8 cellular contexts compared by ENCODE assay signal in the genomic region with DNA sequence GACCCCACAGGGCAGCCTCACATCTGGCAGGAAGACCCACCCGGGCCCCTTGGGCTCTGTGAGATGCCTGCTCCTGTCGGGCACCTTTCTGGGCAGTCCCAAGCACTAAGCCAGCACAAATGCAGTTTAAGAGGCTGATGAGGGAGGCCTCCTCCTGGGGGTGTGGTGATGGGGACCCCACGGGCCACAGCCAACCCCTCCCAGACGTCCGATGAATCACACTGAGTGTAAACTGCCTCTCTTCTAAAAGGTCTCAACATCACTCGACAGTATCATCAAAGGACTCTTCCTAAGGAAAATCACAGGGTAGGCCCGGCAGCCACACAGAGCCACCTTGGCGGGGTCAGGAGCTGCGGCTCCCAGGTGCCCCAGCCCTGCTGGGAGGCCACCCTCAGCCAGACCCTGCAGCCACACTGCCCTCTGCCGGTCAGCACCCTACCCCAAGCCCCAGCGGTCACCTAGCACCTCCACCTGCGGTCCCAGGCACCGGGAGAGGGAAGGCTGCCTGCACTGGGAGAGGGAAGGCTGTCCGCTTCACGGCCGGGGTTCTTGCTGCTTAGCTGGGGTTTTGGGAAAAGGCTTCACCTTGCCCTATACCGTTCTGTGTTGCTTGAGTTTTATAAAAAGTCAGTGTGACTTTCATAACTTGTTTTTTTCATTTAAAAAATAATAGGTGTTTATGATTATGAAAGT. TPM values are rescaled to one million over a fixed set of nuclear protein-coding genes. Genes with fewer than 3 reads are reported as not detected.
DNase-seq lines count a peak whose midpoint lies in the region; ATAC-seq and TF ChIP-seq lines count a peak whose summit lies in the region.

No MANE protein-coding gene starts in this region.

- intact Hi-C loops in thyroid gland (cut with DNase I), result loop anchor here (5.0 kb wide), 1 partner anchor 99 kb away; no protein-coding TSS in a partner anchor

- H3K27me3 ChIP-seq in BE2C (peaks cover 50% of the 10 kb centered on the region), brain microvascular endothelial cell (replicated peaks) (peaks cover 33% of the 10 kb centered on the region), thyroid gland (no peaks in the 10 kb centered on the region)

- WGBS in thyroid gland, 2 donors, result 35 to 37% methylated on average over 11 to 16 of the region's 17 CpGs

- H3K27ac ChIP-seq in brain microvascular endothelial cell (no peak overlapping the region), thyroid gland (no peak overlapping the region)

- in situ Hi-C loops in brain microvascular endothelial cell (cut with HindIII; ENCODE audit: low pct_ligation_motif_present, low sequenced_read_pairs), result no loop called here

- DNase-seq in BE2C, result peak; percentile 78
- no peak for DNase-seq in HFF-Myc (ENCODE audit: extremely low read depth, low read depth)
- DNase-seq in SHP77 (lab: John Stamatoyannopoulos, UW), result peak; percentile 55 to 79
- DNase-seq in brain microvascular endothelial cell, result peak; percentile 6
- DNase-seq in left lobe of liver (ENCODE audit: low spot score), result peak; percentile 88
- DNase-seq in thyroid gland, result peak; percentile 72
- DNase-seq in SIG-M5 (lab: John Stamatoyannopoulos, UW), result no peak
- no peak for DNase-seq in NCI-H1048 (lab: John Stamatoyannopoulos, UW)

- H3K4me1 ChIP-seq in BE2C (no peaks in the 10 kb centered on the region), thyroid gland (peaks cover 9 to 17% of the 10 kb centered on the region in 2 donors)

- H3K9me3 ChIP-seq in BE2C (no peaks in the 10 kb centered on the region), thyroid gland (no peaks in the 10 kb centered on the region)

- ATAC-seq in left lobe of liver, result peak; percentile 57

- H3K36me3 ChIP-seq in BE2C (no peaks in the 10 kb centered on the region), brain microvascular endothelial cell (replicated peaks) (no peaks in the 10 kb centered on the region), thyroid gland (no peaks in the 10 kb centered on the region)

- H3K4me3 ChIP-seq in BE2C (ENCODE audit: low read depth, low read length), result no peak overlapping the region
- H3K4me3 ChIP-seq in HFF-Myc (replicated peaks; ENCODE audit: low read depth, low read length), result no peak overlapping the region
- H3K4me3 ChIP-seq in brain microvascular endothelial cell (ENCODE audit: low read depth, low read length), result no peak overlapping the region
- H3K4me3 ChIP-seq in thyroid gland (replicated peaks in 1 of 3), result no peak overlapping the region

- TF ChIP-seq POLR2A in thyroid gland (IDR thresholded peaks at IDR 0.05), result no peak

- TF ChIP-seq CTCF in BE2C (IDR thresholded peaks at IDR 0.05; ENCODE audit: low read depth, low read length) (peak; percentile 82), HFF-Myc (IDR thresholded peaks at IDR 0.05; ENCODE audit: low read depth, low read length, missing control alignments) (peak; percentile 68), brain microvascular endothelial cell (IDR thresholded peaks at IDR 0.05; ENCODE audit: low read depth, low read length, missing control alignments) (peak; percentile 83), thyroid gland (IDR thresholded peaks at IDR 0.05) (peak in 5 of 6 experiments; percentile 49 to 68 (median 55))

RNA-seq across cellular contexts. Expression of a gene that starts 3.8 kb away (rescaled TPM):
- polyA plus RNA-seq in BE2C (2012; ENCODE audit: insufficient read depth, insufficient read length, low read depth), result 22.6 TPM
- 22.1 TPM for total RNA-seq in left lobe of liver
- 10 to 100 TPM; 33.6 to 53.0 (median 44.3) TPM for total RNA-seq in thyroid gland

RNA-seq across cellular contexts. Expression of a gene that starts 27.2 kb away (rescaled TPM):
- not detected for polyA plus RNA-seq in BE2C (2012; ENCODE audit: insufficient read depth, insufficient read length, low read depth)
- total RNA-seq in left lobe of liver (not detected), thyroid gland (under 1 TPM in 2 of 4 donors, not detected in 2; 0.49 to 0.78 TPM)

RNA-seq across cellular contexts. Expression of a gene that starts 42.8 kb away (rescaled TPM):
- 0.23 TPM for polyA plus RNA-seq in BE2C (2012; ENCODE audit: insufficient read depth, insufficient read length, low read depth)
- 3.5 TPM for total RNA-seq in left lobe of liver
- under 1 TPM in 1 of 4 donors, not detected in 3; 0.13 TPM for total RNA-seq in thyroid gland

Comparison
In these comparisons a context has a peak if more than half of its experiments do, and no peak if none do; other contexts are left out.
1. DNase-seq: peak in BE2C (single experiment), SHP77 (2 of 2), brain microvascular endothelial cell (single experiment), left lobe of liver (single experiment) and thyroid gland (2 of 2); none in HFF-Myc (single experiment), SIG-M5 (single experiment) and NCI-H1048 (single experiment).
2. Peak in every context shown above with its lines, with median percentiles within 50 percentile points of each other: CTCF ChIP-seq.